In the genomic region with DNA sequence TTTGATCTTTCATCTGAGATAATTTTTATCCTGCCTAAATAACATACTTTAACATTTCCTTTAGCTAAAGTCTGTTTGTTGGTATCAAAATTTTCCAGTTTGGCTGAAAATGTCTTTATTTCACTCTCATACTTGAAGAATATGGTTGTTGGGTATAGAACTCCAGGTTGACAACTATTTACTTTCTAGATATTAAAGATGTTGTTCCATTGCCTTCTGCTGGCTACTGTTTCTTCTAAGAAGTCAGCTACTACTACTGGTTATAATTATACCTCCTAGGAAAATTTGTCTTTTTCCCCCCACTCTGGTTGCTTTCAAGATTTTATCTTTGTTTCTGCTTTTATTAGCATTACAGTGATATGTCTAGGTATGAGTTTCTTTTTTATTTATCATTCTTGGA, we compare ENCODE assay signal across 11 cellular contexts.
"Had no signal": no experiment of that assay in that cellular context is flagged by ENCODE, and none has a peak within 500 bp of the region (broad histone marks: within the 10 kb centered on the region; RNA-seq: fewer than 3 reads in every experiment).

No MANE protein-coding gene starts in this region.

- H3K27ac ChIP-seq: HL-60, KMS-11 had no signal

- H3K27ac Mint-ChIP-seq: IgD-negative memory B cell had no signal

- H3K27me3 Mint-ChIP-seq: IgD-negative memory B cell had no signal

- H3K9ac ChIP-seq: KMS-11 had no signal

- ATAC-seq: HepG2, K562 had no signal

- FAIRE-seq: HepG2, HTR-8/SVneo, K562 had no signal

- H3K4me2 ChIP-seq: KMS-11 had no signal

- H3K4me3 Mint-ChIP-seq: IgD-negative memory B cell had no signal

- DNase-seq: IMR-90, Karpas-422, Kasumi-1, KBM-7, KG1 had no signal

- H3K4me3 ChIP-seq: K562 had no signal

- H3K36me3 Mint-ChIP-seq: IgD-negative memory B cell had no signal
